Comparison of ENCODE assay signal across 17 cellular contexts in the genomic region with DNA sequence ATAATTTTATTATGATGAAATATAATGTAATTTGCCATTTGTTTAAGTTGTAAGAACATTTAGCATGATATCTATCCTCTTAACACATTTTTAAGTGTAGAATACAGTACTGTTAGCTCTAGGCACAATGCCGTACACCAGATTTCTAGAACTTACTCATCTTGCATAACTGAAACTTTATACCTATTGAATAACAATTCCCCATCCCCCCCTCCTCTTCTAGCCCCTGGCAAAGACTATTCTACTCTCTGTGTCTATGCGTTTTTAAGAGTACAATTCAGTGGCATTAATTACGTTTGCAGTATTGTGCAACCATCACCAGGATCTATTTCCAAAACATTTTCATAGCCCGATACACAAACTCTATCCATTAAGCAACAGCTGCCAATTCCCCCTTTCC.
A peak's percentile ranks its signal among the peaks of the same experiment; 100 is the strongest.
DNase-seq lines count a peak whose midpoint lies in the region; ATAC-seq and FAIRE-seq lines count a peak whose summit lies in the region.
"Had no signal": no experiment of that assay in that cellular context is flagged by ENCODE, and none has a peak within 500 bp of the region (broad histone marks: within the 10 kb centered on the region; RNA-seq: fewer than 3 reads in every experiment).

No MANE protein-coding gene starts in this region.

- no peaks in the 10 kb centered on the region for H3K36me3 Mint-ChIP-seq in activated T-cell treated with anti-CD3 and anti-CD28 coated beads, Interleukin-2, amount 50 U/mL, for 24 hours (ENCODE audit: low read depth)
- H3K36me3 Mint-ChIP-seq in stimulated activated memory B cell treated with anti-CD40 and anti-IgM and Interleukin-4, amounts not matched to agents 10 μg/mL and 1 μg/mL and 100 μg/mL, for 72 hours: no peaks in the 10 kb centered on the region
- H3K36me3 Mint-ChIP-seq: CD8-positive, alpha-beta T cell had no signal

- no peak for FAIRE-seq in RCC 7860 (lab: Jason Lieb, UNC)
- FAIRE-seq: endothelial cell of umbilical vein, urothelium cell line had no signal

- DNase-seq in NCI-H69 (lab: John Stamatoyannopoulos, UW) (peak; percentile 59), RCC 7860 (ENCODE audit: low spot score) (no peak), islet precursor cell (no peak)
- DNase-seq in activated T-cell treated with anti-CD3 and anti-CD28 coated beads, Interleukin-2, amount 50 U/mL, for 24 hours: no peak
- DNase-seq: activated T-cell treated with anti-CD3 and anti-CD28 coated beads, Interleukin-2, amount 50 U/mL, for 72 hours; CD8-positive, alpha-beta T cell; HFFc6; mucosa of descending colon; NCI-H187 treated with DMSO at 0.1 percent for 48 hours; SJCRH30; stimulated activated naive CD8-positive, alpha-beta T cell treated with anti-CD3 and anti-CD28 coated beads, Interleukin-15, Interleukin-2, amounts not matched to agents 100 U/mL and 50 U/mL, for 24 hours had no signal

- H3K4me3 Mint-ChIP-seq in activated T-cell treated with anti-CD3 and anti-CD28 coated beads, Interleukin-2, amount 50 U/mL, for 24 hours: no peak overlapping the region
- H3K4me3 Mint-ChIP-seq in stimulated activated memory B cell treated with anti-CD40 and anti-IgM and Interleukin-4, amounts not matched to agents 10 μg/mL and 1 μg/mL and 100 μg/mL, for 72 hours: no peak overlapping the region
- H3K4me3 Mint-ChIP-seq: activated T-cell treated with anti-CD3 and anti-CD28 coated beads, Interleukin-2, amount 50 U/mL, for 72 hours; CD8-positive, alpha-beta T cell had no signal

- H3K27ac Mint-ChIP-seq in activated T-cell treated with anti-CD3 and anti-CD28 coated beads, Interleukin-2, amount 50 U/mL, for 24 hours: no peak overlapping the region
- no peak overlapping the region for H3K27ac Mint-ChIP-seq in stimulated activated memory B cell treated with anti-CD40 and anti-IgM and Interleukin-4, amounts not matched to agents 10 μg/mL and 1 μg/mL and 100 μg/mL, for 72 hours
- H3K27ac Mint-ChIP-seq: activated T-cell treated with anti-CD3 and anti-CD28 coated beads, Interleukin-2, amount 50 U/mL, for 72 hours; CD8-positive, alpha-beta T cell; HFFc6 had no signal

- ATAC-seq in GM18502 (IDR thresholded peaks at IDR 0.05; ENCODE audit: poor library complexity, unreplicated experiment) (peak; percentile 56), GM21360 (IDR thresholded peaks at IDR 0.05; ENCODE audit: unreplicated experiment) (peak; percentile 45), HG03159 (IDR thresholded peaks at IDR 0.05; ENCODE audit: unreplicated experiment) (peak; percentile 32)
- ATAC-seq in stimulated activated memory B cell treated with anti-CD40 and anti-IgM and Interleukin-4, amounts not matched to agents 10 μg/mL and 1 μg/mL and 100 μg/mL, for 72 hours: no peak
- ATAC-seq: activated T-cell treated with anti-CD3 and anti-CD28 coated beads, Interleukin-2, amount 50 U/mL, for 72 hours; CD8-positive, alpha-beta T cell; mucosa of descending colon; stimulated activated naive CD8-positive, alpha-beta T cell treated with anti-CD3 and anti-CD28 coated beads, Interleukin-15, Interleukin-2, amounts not matched to agents 100 U/mL and 50 U/mL, for 24 hours had no signal

- no peaks in the 10 kb centered on the region for H3K9me3 Mint-ChIP-seq in activated T-cell treated with anti-CD3 and anti-CD28 coated beads, Interleukin-2, amount 50 U/mL, for 24 hours
- no peaks in the 10 kb centered on the region for H3K9me3 Mint-ChIP-seq in stimulated activated memory B cell treated with anti-CD40 and anti-IgM and Interleukin-4, amounts not matched to agents 10 μg/mL and 1 μg/mL and 100 μg/mL, for 72 hours
- H3K9me3 Mint-ChIP-seq: HFFc6 had no signal

- H3K4me1 Mint-ChIP-seq in activated T-cell treated with anti-CD3 and anti-CD28 coated beads, Interleukin-2, amount 50 U/mL, for 24 hours (ENCODE audit: low read depth): no peaks in the 10 kb centered on the region
- no peaks in the 10 kb centered on the region for H3K4me1 Mint-ChIP-seq in stimulated activated memory B cell treated with anti-CD40 and anti-IgM and Interleukin-4, amounts not matched to agents 10 μg/mL and 1 μg/mL and 100 μg/mL, for 72 hours

- H3K27me3 Mint-ChIP-seq in activated T-cell treated with anti-CD3 and anti-CD28 coated beads, Interleukin-2, amount 50 U/mL, for 24 hours: no peaks in the 10 kb centered on the region
- no peaks in the 10 kb centered on the region for H3K27me3 Mint-ChIP-seq in stimulated activated memory B cell treated with anti-CD40 and anti-IgM and Interleukin-4, amounts not matched to agents 10 μg/mL and 1 μg/mL and 100 μg/mL, for 72 hours
